1 cellular context compared by ENCODE assay signal in the genomic region with DNA sequence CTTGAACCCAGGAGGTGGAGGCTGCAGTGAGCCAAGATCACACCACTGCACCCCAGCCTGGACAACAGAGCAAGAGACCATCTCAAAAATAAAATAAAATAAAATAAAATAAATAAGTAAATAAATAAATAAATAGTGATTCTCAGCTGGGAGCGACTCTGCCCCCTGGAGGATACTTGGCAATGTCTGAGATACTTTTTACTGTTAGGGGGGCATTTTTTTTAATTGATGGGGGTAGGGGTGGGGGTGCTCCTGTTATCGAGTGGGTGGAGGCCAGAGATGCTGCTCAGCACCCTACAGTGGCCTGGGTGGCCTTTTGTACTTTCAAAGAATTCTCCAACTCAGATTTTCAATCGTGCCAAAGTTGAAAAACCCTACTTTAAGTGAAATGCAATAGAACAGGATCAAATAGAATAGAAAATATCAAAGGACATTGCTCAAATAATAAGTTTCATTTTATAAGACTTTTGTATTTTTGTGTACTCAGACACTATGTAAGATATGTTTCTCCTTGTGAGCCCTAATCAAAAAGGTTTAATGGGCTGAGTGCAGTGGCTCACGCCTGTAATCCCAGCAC.
TF ChIP-seq lines count a peak whose summit lies in the region.

No MANE protein-coding gene starts in this region.

TF ChIP-seq in GM12878, 131 proteins besides CTCF, POLR2A, EP300 and RAD21:
- TF ChIP-seq DPF2 (IDR thresholded peaks at IDR 0.05) (no peak), JUND (IDR thresholded peaks at IDR 0.05; ENCODE audit: low read depth, low read length) (no peak), SUPT20H (IDR thresholded peaks at IDR 0.05; ENCODE audit: borderline replicate concordance, control insufficient read depth, low read depth, low read length) (no peak), SMC3 (IDR thresholded peaks at IDR 0.05; ENCODE audit: borderline replicate concordance, low read length) (peak; percentile 8; the same call in 1 of the 2 replicates), PML (IDR thresholded peaks at IDR 0.05; ENCODE audit: low read length) (no peak)
- TF ChIP-seq, protein P1, sequence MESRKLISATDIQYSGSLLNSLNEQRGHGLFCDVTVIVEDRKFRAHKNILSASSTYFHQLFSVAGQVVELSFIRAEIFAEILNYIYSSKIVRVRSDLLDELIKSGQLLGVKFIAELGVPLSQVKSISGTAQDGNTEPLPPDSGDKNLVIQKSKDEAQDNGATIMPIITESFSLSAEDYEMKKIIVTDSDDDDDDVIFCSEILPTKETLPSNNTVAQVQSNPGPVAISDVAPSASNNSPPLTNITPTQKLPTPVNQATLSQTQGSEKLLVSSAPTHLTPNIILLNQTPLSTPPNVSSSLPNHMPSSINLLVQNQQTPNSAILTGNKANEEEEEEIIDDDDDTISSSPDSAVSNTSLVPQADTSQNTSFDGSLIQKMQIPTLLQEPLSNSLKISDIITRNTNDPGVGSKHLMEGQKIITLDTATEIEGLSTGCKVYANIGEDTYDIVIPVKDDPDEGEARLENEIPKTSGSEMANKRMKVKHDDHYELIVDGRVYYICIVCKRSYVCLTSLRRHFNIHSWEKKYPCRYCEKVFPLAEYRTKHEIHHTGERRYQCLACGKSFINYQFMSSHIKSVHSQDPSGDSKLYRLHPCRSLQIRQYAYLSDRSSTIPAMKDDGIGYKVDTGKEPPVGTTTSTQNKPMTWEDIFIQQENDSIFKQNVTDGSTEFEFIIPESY (IDR thresholded peaks at IDR 0.05) = no peak
